1 cellular context compared by ENCODE assay signal in the genomic region with DNA sequence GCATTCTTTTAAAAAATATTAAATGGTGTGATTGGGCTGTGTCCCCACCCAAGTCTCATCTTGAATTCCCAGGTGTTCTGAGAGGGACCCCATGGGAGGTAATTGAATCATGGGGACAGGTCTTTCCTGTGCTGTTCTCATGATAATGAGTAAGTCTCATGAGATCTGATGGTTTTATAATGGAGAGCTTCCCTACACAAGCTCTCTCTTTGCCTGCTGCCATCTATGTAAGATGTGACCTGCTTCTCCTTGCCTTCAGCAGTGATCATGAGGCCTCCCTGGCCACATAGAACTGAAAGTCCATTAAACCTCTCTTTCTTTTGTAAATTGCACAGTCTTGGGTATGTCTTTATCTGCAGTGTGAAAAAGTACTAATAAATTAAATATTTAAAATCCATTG.
TF ChIP-seq lines count a peak whose summit lies in the region.

No MANE protein-coding gene starts in this region.

TF ChIP-seq in WTC11, 78 proteins besides CTCF, POLR2A, EP300 and RAD21:
- TF ChIP-seq, protein P1, sequence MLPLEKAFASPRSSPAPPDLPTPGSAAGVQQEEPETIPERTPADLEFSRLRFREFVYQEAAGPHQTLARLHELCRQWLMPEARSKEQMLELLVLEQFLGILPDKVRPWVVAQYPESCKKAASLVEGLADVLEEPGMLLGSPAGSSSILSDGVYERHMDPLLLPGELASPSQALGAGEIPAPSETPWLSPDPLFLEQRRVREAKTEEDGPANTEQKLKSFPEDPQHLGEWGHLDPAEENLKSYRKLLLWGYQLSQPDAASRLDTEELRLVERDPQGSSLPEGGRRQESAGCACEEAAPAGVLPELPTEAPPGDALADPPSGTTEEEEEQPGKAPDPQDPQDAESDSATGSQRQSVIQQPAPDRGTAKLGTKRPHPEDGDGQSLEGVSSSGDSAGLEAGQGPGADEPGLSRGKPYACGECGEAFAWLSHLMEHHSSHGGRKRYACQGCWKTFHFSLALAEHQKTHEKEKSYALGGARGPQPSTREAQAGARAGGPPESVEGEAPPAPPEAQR (CRISPR knock-in tag; IDR thresholded peaks at IDR 0.05): no peak
- no peak for TF ChIP-seq OVOL2 (CRISPR knock-in tag; IDR thresholded peaks at IDR 0.05; ENCODE audit: borderline replicate concordance)
- TF ChIP-seq SMAD3 (CRISPR knock-in tag; IDR thresholded peaks at IDR 0.05; ENCODE audit: borderline replicate concordance): no peak
- no peak for TF ChIP-seq ATF6 (CRISPR knock-in tag; IDR thresholded peaks at IDR 0.05)
- TF ChIP-seq, protein P2, sequence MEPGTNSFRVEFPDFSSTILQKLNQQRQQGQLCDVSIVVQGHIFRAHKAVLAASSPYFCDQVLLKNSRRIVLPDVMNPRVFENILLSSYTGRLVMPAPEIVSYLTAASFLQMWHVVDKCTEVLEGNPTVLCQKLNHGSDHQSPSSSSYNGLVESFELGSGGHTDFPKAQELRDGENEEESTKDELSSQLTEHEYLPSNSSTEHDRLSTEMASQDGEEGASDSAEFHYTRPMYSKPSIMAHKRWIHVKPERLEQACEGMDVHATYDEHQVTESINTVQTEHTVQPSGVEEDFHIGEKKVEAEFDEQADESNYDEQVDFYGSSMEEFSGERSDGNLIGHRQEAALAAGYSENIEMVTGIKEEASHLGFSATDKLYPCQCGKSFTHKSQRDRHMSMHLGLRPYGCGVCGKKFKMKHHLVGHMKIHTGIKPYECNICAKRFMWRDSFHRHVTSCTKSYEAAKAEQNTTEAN (CRISPR knock-in tag; IDR thresholded peaks at IDR 0.05): no peak
- TF ChIP-seq SP1 (CRISPR knock-in tag; conservative IDR thresholded peaks at IDR 0.05): no peak
- TF ChIP-seq SMAD4 (CRISPR knock-in tag; IDR thresholded peaks at IDR 0.05): no peak
- TF ChIP-seq ELF4 (CRISPR knock-in tag; IDR thresholded peaks at IDR 0.05; ENCODE audit: low read depth): no peak
- no peak for TF ChIP-seq TCF7 (CRISPR knock-in tag; IDR thresholded peaks at IDR 0.05; ENCODE audit: low read depth)
- no peak for TF ChIP-seq PREB (CRISPR knock-in tag; IDR thresholded peaks at IDR 0.05; ENCODE audit: borderline replicate concordance)
- no peak for TF ChIP-seq GABPB1 (CRISPR knock-in tag; IDR thresholded peaks at IDR 0.05)
